In genomic region chr17:13024526-13025263, GRCh38 we compare ENCODE assay signal across 8 cellular contexts. TPM values are rescaled to one million over a fixed set of nuclear protein-coding genes. Genes with fewer than 3 reads are reported as not detected.
DNase-seq lines count a peak whose midpoint lies in the region; ATAC-seq and TF ChIP-seq lines count a peak whose summit lies in the region.

No MANE protein-coding gene starts in this region.

- H3K9ac ChIP-seq in rectal smooth muscle tissue (ENCODE audit: low read length) = no peak overlapping the region

- ATAC-seq in GM21423 (IDR thresholded peaks at IDR 0.05; ENCODE audit: unreplicated experiment) = peak; percentile 82

- peak overlapping the region; percentile 9; the same call in 1 of the 2 replicates for H3K4me3 ChIP-seq in DOHH2 (ENCODE audit: low read length)
- H3K4me3 ChIP-seq in SJSA1 = no peak overlapping the region
- H3K4me3 ChIP-seq in cardiac muscle cell = no peak overlapping the region
- H3K4me3 ChIP-seq in rectal smooth muscle tissue (ENCODE audit: low read length) = peak overlapping the region; percentile 47

- no peaks in the 10 kb centered on the region for H3F3A ChIP-seq in DOHH2 (ENCODE audit: control insufficient read depth, insufficient read depth)

- H3K27me3 Mint-ChIP-seq in activated naive CD4-positive, alpha-beta T cell treated with anti-CD3 and anti-CD28 coated beads, Interleukin-2, amount 10 ng/mL, durations not matched to agents 7 days and 5 days = peaks cover 25% of the 10 kb centered on the region

- no peak overlapping the region for H3K4me3 Mint-ChIP-seq in activated naive CD4-positive, alpha-beta T cell treated with anti-CD3 and anti-CD28 coated beads, Interleukin-2, amount 10 ng/mL, durations not matched to agents 7 days and 5 days

- H3K27ac Mint-ChIP-seq in activated naive CD4-positive, alpha-beta T cell treated with anti-CD3 and anti-CD28 coated beads, Interleukin-2, amount 10 ng/mL, durations not matched to agents 7 days and 5 days = no peak overlapping the region

- no peaks in the 10 kb centered on the region for H3K9me3 Mint-ChIP-seq in activated naive CD4-positive, alpha-beta T cell treated with anti-CD3 and anti-CD28 coated beads, Interleukin-2, amount 10 ng/mL, durations not matched to agents 7 days and 5 days

- peak in 47 of 76 experiments; percentile 6 to 59 (median 34) for DNase-seq in HUDEP-2 (lab: John Stamatoyannopoulos, UW; ENCODE audit: unreplicated experiment in 76 of 76)
- DNase-seq in SJSA1 (ENCODE audit: low read depth in 1 of 2, low spot score in 2 of 2) = peak; percentile 59 to 69
- DNase-seq in activated naive CD4-positive, alpha-beta T cell treated with anti-CD3 and anti-CD28 coated beads, Interleukin-2, amount 10 ng/mL, durations not matched to agents 7 days and 5 days = peak; percentile 68
- peak; percentile 67 to 79 for DNase-seq in cardiac muscle cell (ENCODE audit: low read depth in 1 of 2, low spot score in 1 of 2)
- DNase-seq in mesenteric fat pad (ENCODE audit: low spot score) = no peak

- peaks cover 5% of the 10 kb centered on the region for H3K4me1 Mint-ChIP-seq in activated naive CD4-positive, alpha-beta T cell treated with anti-CD3 and anti-CD28 coated beads, Interleukin-2, amount 10 ng/mL, durations not matched to agents 7 days and 5 days

- H3K27ac ChIP-seq in DOHH2 (ENCODE audit: low read depth, low read length) = no peak overlapping the region
- no peak overlapping the region for H3K27ac ChIP-seq in SJSA1
- no peak overlapping the region for H3K27ac ChIP-seq in cardiac muscle cell
- no peak overlapping the region for H3K27ac ChIP-seq in rectal smooth muscle tissue (ENCODE audit: low read depth, low read length)

- H3K27me3 ChIP-seq in DOHH2 (ENCODE audit: control insufficient read depth, low read length) (no peaks in the 10 kb centered on the region), SJSA1 (replicated peaks) (no peaks in the 10 kb centered on the region), cardiac muscle cell (no peaks in the 10 kb centered on the region), rectal smooth muscle tissue (ENCODE audit: control insufficient read depth, insufficient read depth, low read length) (no peaks in the 10 kb centered on the region)

- H4K20me1 ChIP-seq in DOHH2 (ENCODE audit: control insufficient read depth, insufficient read depth, low read depth, low read length) = no peaks in the 10 kb centered on the region

- no peaks in the 10 kb centered on the region for H3K9me2 ChIP-seq in DOHH2 (replicated peaks; ENCODE audit: control insufficient read depth, low read length)

- H3K4me1 ChIP-seq in DOHH2 (ENCODE audit: control insufficient read depth, low read length) = no peaks in the 10 kb centered on the region
- H3K4me1 ChIP-seq in SJSA1 (replicated peaks) = 0 out of 2 replicates have a peak, but pooled peaks cover 6% of the 10 kb centered on the region
- H3K4me1 ChIP-seq in cardiac muscle cell (ENCODE audit: low read depth) = no peaks in the 10 kb centered on the region
- no peaks in the 10 kb centered on the region for H3K4me1 ChIP-seq in rectal smooth muscle tissue (ENCODE audit: control insufficient read depth, insufficient read depth, low read length)

- no peaks in the 10 kb centered on the region for H3K79me2 ChIP-seq in DOHH2 (ENCODE audit: control insufficient read depth, low read length)

- peak overlapping the region; percentile 8; the same call in 1 of the 2 replicates for H3K4me2 ChIP-seq in DOHH2 (ENCODE audit: low read length)

- peak; percentile 95 for TF ChIP-seq CTCF in DOHH2 (IDR thresholded peaks at IDR 0.05; ENCODE audit: low read depth, low read length, poor library complexity, severe bottlenecking)
- TF ChIP-seq CTCF in cardiac muscle cell (IDR thresholded peaks at IDR 0.05; ENCODE audit: low read depth, low read length) = peak; percentile 100

- H3K36me3 ChIP-seq in DOHH2 (ENCODE audit: control insufficient read depth, low read length) = no peaks in the 10 kb centered on the region
- no peaks in the 10 kb centered on the region for H3K36me3 ChIP-seq in SJSA1
- no peaks in the 10 kb centered on the region for H3K36me3 ChIP-seq in cardiac muscle cell
- no peaks in the 10 kb centered on the region for H3K36me3 ChIP-seq in rectal smooth muscle tissue (ENCODE audit: control insufficient read depth, insufficient read depth, low read length)

- H3K36me3 Mint-ChIP-seq in activated naive CD4-positive, alpha-beta T cell treated with anti-CD3 and anti-CD28 coated beads, Interleukin-2, amount 10 ng/mL, durations not matched to agents 7 days and 5 days = no peaks in the 10 kb centered on the region

- H3K9me3 ChIP-seq in DOHH2 (ENCODE audit: control insufficient read depth, insufficient read depth, low read length) (no peaks in the 10 kb centered on the region), SJSA1 (replicated peaks) (no peaks in the 10 kb centered on the region), cardiac muscle cell (ENCODE audit: low read depth) (no peaks in the 10 kb centered on the region)

- CTCF ChIA-PET in activated naive CD4-positive, alpha-beta T cell treated with anti-CD3 and anti-CD28 coated beads, Interleukin-2, amount 10 ng/mL, durations not matched to agents 7 days and 5 days (lab: Charles Lee) = interaction anchor here (0.6 to 1.5 kb wide), 2 partner anchors 16 to 1172 kb away, joined by 3 to 4 read pairs; no protein-coding TSS in a partner anchor

RNA-seq across cellular contexts. Expression of gene ELAC2, which starts 6.9 kb away (rescaled TPM):
- total RNA-seq in SJSA1 (2014; rRNA removed; shearing (Covaris generic)) = 37.7 and 55.7 TPM in 2 replicates
- total RNA-seq in cardiac muscle cell (111 and 152 TPM in 2 replicates), mesenteric fat pad (54.8 TPM)
- polyA plus RNA-seq in cardiac muscle cell = 90.4 and 105 TPM in 2 replicates

Comparison
In these comparisons a context has a peak if more than half of its experiments do, and no peak if none do; other contexts are left out.
1. H3K4me3 ChIP-seq: peak in DOHH2 (single experiment) and rectal smooth muscle tissue (single experiment); none in SJSA1 (single experiment) and cardiac muscle cell (single experiment).